16 cellular contexts compared by ENCODE assay signal in the genomic region with DNA sequence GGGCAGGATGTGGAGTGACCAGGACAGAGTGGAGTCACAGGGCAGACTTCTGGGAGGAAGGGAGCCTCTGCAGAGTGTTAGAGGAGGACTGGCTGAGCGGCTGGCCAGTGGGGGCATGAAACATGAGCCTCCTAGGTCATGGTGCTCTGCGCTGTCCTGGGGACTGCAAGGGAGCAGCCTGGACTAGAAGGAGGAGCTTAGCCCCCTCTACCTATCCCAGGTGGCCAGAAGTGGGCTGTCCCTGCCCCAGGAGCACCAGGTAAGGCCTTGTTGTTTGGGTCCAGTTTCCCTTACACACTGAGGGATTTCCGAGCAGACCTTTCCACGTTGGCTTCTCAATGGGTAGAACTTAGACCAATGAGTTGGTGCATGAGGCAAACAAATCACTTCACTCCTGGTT. TPM values are rescaled to one million over a fixed set of nuclear protein-coding genes. Genes with fewer than 3 reads are reported as not detected.
A peak's percentile ranks its signal among the peaks of the same experiment; 100 is the strongest.
DNase-seq lines count a peak whose midpoint lies in the region; ATAC-seq and TF ChIP-seq lines count a peak whose summit lies in the region.
"Had no signal": no experiment of that assay in that cellular context is flagged by ENCODE, and none has a peak within 500 bp of the region (broad histone marks: within the 10 kb centered on the region; RNA-seq: fewer than 3 reads in every experiment).

No MANE protein-coding gene starts in this region.

- peaks cover 31% of the 10 kb centered on the region for H3K36me3 Mint-ChIP-seq in osteocyte (ENCODE audit: unreplicated experiment)
- H3K36me3 Mint-ChIP-seq in activated T-cell treated with anti-CD3 and anti-CD28 coated beads, Interleukin-2, amount 50 U/mL, for 24 hours (ENCODE audit: low read depth): no peaks in the 10 kb centered on the region
- H3K36me3 Mint-ChIP-seq: CD8-positive, alpha-beta T cell had no signal

- H3K27ac ChIP-seq in body of pancreas: peak overlapping the region; percentile 6 to 89 (median 56)
- H3K27ac ChIP-seq: A549, C4-2B had no signal

- H3K4me1 Mint-ChIP-seq in osteocyte (ENCODE audit: unreplicated experiment): peaks cover 88% of the 10 kb centered on the region
- no peaks in the 10 kb centered on the region for H3K4me1 Mint-ChIP-seq in activated T-cell treated with anti-CD3 and anti-CD28 coated beads, Interleukin-2, amount 50 U/mL, for 24 hours (ENCODE audit: low read depth)

- no peaks in the 10 kb centered on the region for H3K27me3 ChIP-seq in body of pancreas

- 90 to 92% methylated on average over 3 to 4 of the region's 4 CpGs for WGBS in body of pancreas, 2 donors

- H3K4me1 ChIP-seq in body of pancreas: peaks cover 87% of the 10 kb centered on the region
- H3K4me1 ChIP-seq: A549, BE2C had no signal

- TF ChIP-seq CTCF in body of pancreas (IDR thresholded peaks at IDR 0.05): no peak
- no peak for TF ChIP-seq CTCF in osteocyte (IDR thresholded peaks at IDR 0.05)

- no peaks in the 10 kb centered on the region for H3K9me3 Mint-ChIP-seq in osteocyte (ENCODE audit: unreplicated experiment)
- H3K9me3 Mint-ChIP-seq in activated T-cell treated with anti-CD3 and anti-CD28 coated beads, Interleukin-2, amount 50 U/mL, for 24 hours: no peaks in the 10 kb centered on the region
- H3K9me3 Mint-ChIP-seq: CD8-positive, alpha-beta T cell had no signal

- no peak for TF ChIP-seq POLR2A in body of pancreas (IDR thresholded peaks at IDR 0.05)

- intact Hi-C loops in body of pancreas (cut with DNase I) (no loop called here), left cardiac atrium (cut with DNase I) (loop anchor here in 1 of 2 donors (10.0 kb wide), 1 partner anchor 93 kb away; no protein-coding TSS in a partner anchor)

- no peaks in the 10 kb centered on the region for H3K36me3 ChIP-seq in body of pancreas (replicated peaks in 1 of 2; ENCODE audit: insufficient read depth in 1 of 2, low read depth in 2 of 2)
- H3K36me3 ChIP-seq: BE2C, HAP-1 had no signal

- H3K4me3 Mint-ChIP-seq in osteocyte (ENCODE audit: unreplicated experiment): no peak overlapping the region
- no peak overlapping the region for H3K4me3 Mint-ChIP-seq in activated T-cell treated with anti-CD3 and anti-CD28 coated beads, Interleukin-2, amount 50 U/mL, for 24 hours
- H3K4me3 Mint-ChIP-seq: CD8-positive, alpha-beta T cell had no signal

- peak overlapping the region; percentile 34 for H3K27ac Mint-ChIP-seq in osteocyte (ENCODE audit: unreplicated experiment)
- H3K27ac Mint-ChIP-seq in activated T-cell treated with anti-CD3 and anti-CD28 coated beads, Interleukin-2, amount 50 U/mL, for 24 hours: no peak overlapping the region
- H3K27ac Mint-ChIP-seq: CD8-positive, alpha-beta T cell had no signal

- no peak overlapping the region for H3K4me3 ChIP-seq in body of pancreas
- H3K4me3 ChIP-seq: A549, HAP-1 had no signal

- H3K27me3 Mint-ChIP-seq in osteocyte (ENCODE audit: unreplicated experiment): no peaks in the 10 kb centered on the region
- H3K27me3 Mint-ChIP-seq in activated T-cell treated with anti-CD3 and anti-CD28 coated beads, Interleukin-2, amount 50 U/mL, for 24 hours: peaks cover 97% of the 10 kb centered on the region

- DNase-seq in body of pancreas (no peak), left kidney (ENCODE audit: low read depth, low spot score) (peak; percentile 44), osteocyte (ENCODE audit: extremely low spot score, unreplicated experiment) (no peak), cerebellar nuclear complex (lab: John Stamatoyannopoulos, UW) (no peak), left cardiac atrium (no peak)
- DNase-seq in activated T-cell treated with anti-CD3 and anti-CD28 coated beads, Interleukin-2, amount 50 U/mL, for 24 hours: no peak
- DNase-seq: BE2C; CD8-positive, alpha-beta T cell; COR-L47; DMS153; DMS79 treated with DMSO at 0.1 percent for 48 hours; EL had no signal

- no peaks in the 10 kb centered on the region for H3K9me3 ChIP-seq in body of pancreas
- H3K9me3 ChIP-seq: A549, BE2C, HAP-1 had no signal

- ATAC-seq in body of pancreas (no peak), left cardiac atrium (no peak)
- ATAC-seq: A549; CD8-positive, alpha-beta T cell had no signal

RNA-seq across cellular contexts. Expression of a gene that starts 7.4 kb away (rescaled TPM):
- total RNA-seq in body of pancreas (1 to 10 TPM; 4.2 to 4.9 TPM), osteocyte (78.7 and 89.3 TPM in 2 replicates), left cardiac atrium (10 to 100 TPM; 13.8 to 14.4 TPM)
- total RNA-seq: CD8-positive, alpha-beta T cell; HT-29 had no signal
